20 cellular contexts compared by ENCODE assay signal in genomic region chrX:51954592-51954991, GRCh38.
DNase-seq lines count a peak whose midpoint lies in the region; ATAC-seq and TF ChIP-seq lines count a peak whose summit lies in the region.
"Had no signal": no experiment of that assay in that cellular context is flagged by ENCODE, and none has a peak within 500 bp of the region (broad histone marks: within the 10 kb centered on the region; RNA-seq: fewer than 3 reads in every experiment).

No MANE protein-coding gene starts in this region.

- H3K4me2 ChIP-seq in MM.1S (ENCODE audit: low read depth, low read length) (peak overlapping the region; percentile 41), SU-DHL-6 (ENCODE audit: low read depth, low read length, poor library complexity, severe bottlenecking) (peak overlapping the region; percentile 62)

- H2AFZ ChIP-seq in MM.1S (ENCODE audit: low read length) (no peak overlapping the region), SU-DHL-6 (ENCODE audit: low read depth, low read length, severe bottlenecking) (no peak overlapping the region)
- H2AFZ ChIP-seq: GM23248 had no signal

- H3K9me2 ChIP-seq in MM.1S (replicated peaks; ENCODE audit: insufficient read depth, low read length) = no peaks in the 10 kb centered on the region
- H3K9me2 ChIP-seq in SU-DHL-6 (replicated peaks; ENCODE audit: insufficient read depth, low read length) = no peaks in the 10 kb centered on the region

- TF ChIP-seq POLR2A in right lobe of liver (IDR thresholded peaks at IDR 0.05) (no peak), GM18505 (IDR thresholded peaks at IDR 0.05; ENCODE audit: borderline replicate concordance, extremely low read depth, insufficient read depth, insufficient read length) (no peak)

- ATAC-seq in right lobe of liver (peak; percentile 45 to 70 (median 54)), HG03159 (IDR thresholded peaks at IDR 0.05; ENCODE audit: unreplicated experiment) (no peak), GM19467 (IDR thresholded peaks at IDR 0.05; ENCODE audit: unreplicated experiment) (no peak), GM18505 (IDR thresholded peaks at IDR 0.05; ENCODE audit: unreplicated experiment) (no peak)

- no peak overlapping the region for H3K9ac ChIP-seq in MM.1S (ENCODE audit: low read length)
- peak overlapping the region; percentile 18 for H3K9ac ChIP-seq in SU-DHL-6 (ENCODE audit: low read length)
- H3K9ac ChIP-seq: GM23248 had no signal

- H3K4me3 ChIP-seq in MM.1S (ENCODE audit: low read length) = no peak overlapping the region
- no peak overlapping the region for H3K4me3 ChIP-seq in SU-DHL-6 (ENCODE audit: insufficient read depth, low read length, poor library complexity, severe bottlenecking)
- H3K4me3 ChIP-seq in right lobe of liver = no peak overlapping the region
- H3K4me3 ChIP-seq: GM12878, GM23248, HAP-1 had no signal

- H3K4me1 ChIP-seq in MM.1S (ENCODE audit: low read length) (peaks cover 14% of the 10 kb centered on the region; the same call in 1 of the 2 replicates), right lobe of liver (peaks cover 0 to 5% (median 0%) of the 10 kb centered on the region in 4 donors)
- H3K4me1 ChIP-seq: BE2C, HAP-1 had no signal

- intact Hi-C loops in right lobe of liver (cut with DNase I) = no loop called here

- TF ChIP-seq CTCF in MM.1S (IDR thresholded peaks at IDR 0.05; ENCODE audit: low read length) (no peak), SU-DHL-6 (IDR thresholded peaks at IDR 0.05; ENCODE audit: insufficient read depth, low read length, poor library complexity, severe bottlenecking) (no peak), right lobe of liver (IDR thresholded peaks at IDR 0.05) (no peak)

- H3F3A ChIP-seq in MM.1S (ENCODE audit: insufficient read depth, low read length) = peaks cover 16% of the 10 kb centered on the region
- H3F3A ChIP-seq in SU-DHL-6 (ENCODE audit: insufficient read depth) = 0 out of 2 replicates have a peak, but pooled peaks cover 3% of the 10 kb centered on the region

- H3K9me3 ChIP-seq in MM.1S (replicated peaks; ENCODE audit: insufficient read depth, low read length) (no peaks in the 10 kb centered on the region), SU-DHL-6 (ENCODE audit: insufficient read depth, low read length) (no peaks in the 10 kb centered on the region), right lobe of liver (no peaks in the 10 kb centered on the region)
- H3K9me3 ChIP-seq: BE2C, HAP-1 had no signal

- H3K27ac ChIP-seq in MM.1S (ENCODE audit: low read length) = peak overlapping the region; percentile 26; the same call in 1 of the 2 replicates
- H3K27ac ChIP-seq in SU-DHL-6 (ENCODE audit: low read depth, low read length) = peak overlapping the region; percentile 88
- no peak overlapping the region for H3K27ac ChIP-seq in right lobe of liver
- H3K27ac ChIP-seq: GM23248, HL-60 had no signal

- no peaks in the 10 kb centered on the region for H3K36me3 ChIP-seq in MM.1S (replicated peaks; ENCODE audit: insufficient read depth, low read length)
- no peaks in the 10 kb centered on the region for H3K36me3 ChIP-seq in SU-DHL-6 (ENCODE audit: low read length)
- no peaks in the 10 kb centered on the region for H3K36me3 ChIP-seq in right lobe of liver
- H3K36me3 ChIP-seq: BE2C, HAP-1 had no signal

- H4K20me1 ChIP-seq in MM.1S (ENCODE audit: insufficient read depth, low read length) = no peaks in the 10 kb centered on the region
- no peaks in the 10 kb centered on the region for H4K20me1 ChIP-seq in SU-DHL-6 (ENCODE audit: low read depth, low read length)

- H3K79me2 ChIP-seq in MM.1S (ENCODE audit: low read length) (no peaks in the 10 kb centered on the region), SU-DHL-6 (ENCODE audit: insufficient read depth, low read length) (no peaks in the 10 kb centered on the region)

- H3K27me3 ChIP-seq in MM.1S (replicated peaks; ENCODE audit: insufficient read depth, low read length) (no peaks in the 10 kb centered on the region), SU-DHL-6 (ENCODE audit: low read length) (no peaks in the 10 kb centered on the region), right lobe of liver (no peaks in the 10 kb centered on the region)
- H3K27me3 ChIP-seq: BE2C had no signal

- DNase-seq in MM.1S (no peak), right lobe of liver (no peak)
- DNase-seq: ACHN; BE2C; C1 segment of cervical spinal cord; CD4-positive, CD25-positive, alpha-beta regulatory T cell; CD8-positive, alpha-beta memory T cell; DMS 273 treated with DMSO at 0.1 percent for 48 hours; DMS53; DND-41; EL; GM23248; IMR-90 had no signal

Comparison
In these comparisons a context has a peak if more than half of its experiments do, and no peak if none do; other contexts are left out.
1. H3K27ac ChIP-seq: peak in MM.1S (single experiment) and SU-DHL-6 (single experiment); none in right lobe of liver (0 of 3).
2. ATAC-seq: peak in right lobe of liver (4 of 4); none in HG03159 (single experiment), GM19467 (single experiment) and GM18505 (single experiment).